In the genomic region with DNA sequence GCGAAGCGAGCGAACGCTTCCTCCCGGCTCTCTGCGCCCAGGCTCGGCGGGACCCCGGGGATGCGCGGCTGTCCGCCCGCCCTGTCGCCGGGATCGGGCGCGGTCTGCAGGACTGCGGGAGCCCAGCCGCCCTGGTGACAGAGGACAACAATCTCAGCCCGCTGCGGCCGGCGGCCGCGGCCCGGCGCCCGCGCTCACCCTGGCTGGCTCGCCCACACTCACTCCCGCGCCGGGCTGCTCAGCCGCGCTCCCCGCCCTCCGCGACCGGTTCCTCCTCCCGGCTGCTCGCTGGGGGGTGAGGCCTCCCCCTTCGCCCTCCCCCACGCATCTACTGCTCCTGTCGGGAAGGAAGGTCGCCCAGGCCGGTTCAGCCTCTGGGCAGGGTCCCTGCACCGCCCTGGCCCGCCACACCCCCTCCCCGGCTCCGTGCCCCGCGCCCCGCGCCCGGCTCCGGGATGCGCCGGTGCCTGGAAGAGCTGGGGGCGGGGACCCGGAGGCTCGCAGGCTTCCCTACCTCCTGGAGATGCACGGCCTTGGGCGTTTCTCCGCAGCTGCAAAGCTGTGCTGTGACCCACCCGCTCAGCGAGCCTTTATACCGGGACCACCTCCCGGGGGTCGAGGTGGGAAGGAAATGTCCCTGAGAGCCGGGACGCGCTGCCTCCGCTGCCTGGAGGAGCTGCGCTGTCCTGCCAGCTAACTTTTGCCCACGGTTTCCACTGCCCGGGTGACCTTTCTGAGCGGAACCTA, we compare ENCODE assay signal across 8 cellular contexts. TPM values are rescaled to one million over a fixed set of nuclear protein-coding genes. Genes with fewer than 3 reads are reported as not detected.
DNase-seq lines count a peak whose midpoint lies in the region; ATAC-seq, FAIRE-seq and TF ChIP-seq lines count a peak whose summit lies in the region.

A gene with protein sequence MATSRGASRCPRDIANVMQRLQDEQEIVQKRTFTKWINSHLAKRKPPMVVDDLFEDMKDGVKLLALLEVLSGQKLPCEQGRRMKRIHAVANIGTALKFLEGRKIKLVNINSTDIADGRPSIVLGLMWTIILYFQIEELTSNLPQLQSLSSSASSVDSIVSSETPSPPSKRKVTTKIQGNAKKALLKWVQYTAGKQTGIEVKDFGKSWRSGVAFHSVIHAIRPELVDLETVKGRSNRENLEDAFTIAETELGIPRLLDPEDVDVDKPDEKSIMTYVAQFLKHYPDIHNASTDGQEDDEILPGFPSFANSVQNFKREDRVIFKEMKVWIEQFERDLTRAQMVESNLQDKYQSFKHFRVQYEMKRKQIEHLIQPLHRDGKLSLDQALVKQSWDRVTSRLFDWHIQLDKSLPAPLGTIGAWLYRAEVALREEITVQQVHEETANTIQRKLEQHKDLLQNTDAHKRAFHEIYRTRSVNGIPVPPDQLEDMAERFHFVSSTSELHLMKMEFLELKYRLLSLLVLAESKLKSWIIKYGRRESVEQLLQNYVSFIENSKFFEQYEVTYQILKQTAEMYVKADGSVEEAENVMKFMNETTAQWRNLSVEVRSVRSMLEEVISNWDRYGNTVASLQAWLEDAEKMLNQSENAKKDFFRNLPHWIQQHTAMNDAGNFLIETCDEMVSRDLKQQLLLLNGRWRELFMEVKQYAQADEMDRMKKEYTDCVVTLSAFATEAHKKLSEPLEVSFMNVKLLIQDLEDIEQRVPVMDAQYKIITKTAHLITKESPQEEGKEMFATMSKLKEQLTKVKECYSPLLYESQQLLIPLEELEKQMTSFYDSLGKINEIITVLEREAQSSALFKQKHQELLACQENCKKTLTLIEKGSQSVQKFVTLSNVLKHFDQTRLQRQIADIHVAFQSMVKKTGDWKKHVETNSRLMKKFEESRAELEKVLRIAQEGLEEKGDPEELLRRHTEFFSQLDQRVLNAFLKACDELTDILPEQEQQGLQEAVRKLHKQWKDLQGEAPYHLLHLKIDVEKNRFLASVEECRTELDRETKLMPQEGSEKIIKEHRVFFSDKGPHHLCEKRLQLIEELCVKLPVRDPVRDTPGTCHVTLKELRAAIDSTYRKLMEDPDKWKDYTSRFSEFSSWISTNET (N-terminal part only) (minus strand): TSS at position 688 of the 747 bp plus-strand sequence. CDS start 9,031 bp downstream, outside the sequence.

- WGBS in K562 (ENCODE audit: insufficient coverage, low coverage, missing lambda C conversion rate), result 16% methylated on average over 67 of the region's 78 CpGs

- no peak for TF ChIP-seq CTCF in K562 (IDR thresholded peaks at IDR 0.05 in 2 of 3, conservative IDR thresholded peaks at IDR 0.05 in 1 of 3; ENCODE audit: insufficient read depth in 2 of 3, low read depth in 1 of 3, low read length in 3 of 3)

- in situ Hi-C loops in K562 (cut with MboI), result no loop called here

- no peaks in the 10 kb centered on the region for H3K79me2 ChIP-seq in K562 (ENCODE audit: control insufficient read depth, insufficient read depth, low read length)

- H3K27ac ChIP-seq in K562 (ENCODE audit: extremely low read depth, low read depth, low read length), result no peak within 1 kb of the TSS

- H3K36me3 ChIP-seq in K562 (ENCODE audit: control insufficient read depth, insufficient read depth, low read length), result no peaks in the 10 kb centered on the region

- H3K4me1 Mint-ChIP-seq in activated naive CD4-positive, alpha-beta T cell treated with anti-CD3 and anti-CD28 coated beads, Interleukin-2, amount 10 ng/mL, durations not matched to agents 7 days and 5 days, result peaks cover 13% of the 10 kb centered on the region

- no peak within 1 kb of the TSS for H3K27ac Mint-ChIP-seq in activated naive CD4-positive, alpha-beta T cell treated with anti-CD3 and anti-CD28 coated beads, Interleukin-2, amount 10 ng/mL, durations not matched to agents 7 days and 5 days

- no peak within 1 kb of the TSS for H3K4me2 ChIP-seq in K562 (ENCODE audit: insufficient read depth, low read length)

- CTCF ChIA-PET in activated naive CD4-positive, alpha-beta T cell treated with anti-CD3 and anti-CD28 coated beads, Interleukin-2, amount 10 ng/mL, durations not matched to agents 7 days and 5 days (lab: Charles Lee), result no interaction called here
- CTCF ChIA-PET in K562 (lab: Yijun Ruan, JAX; ENCODE audit: low intra/inter-chr PET ratio), result no interaction called here

- no peak for FAIRE-seq in K562 (lab: Jason Lieb, UNC)

- H3K27me3 ChIP-seq in K562 (ENCODE audit: control insufficient read depth in 2 of 2, insufficient read depth in 2 of 2, low read length in 2 of 2), result peaks cover 0 to 8% of the 10 kb centered on the region in 2 experiments; a peak in 1 of 5 replicates

- no peak within 1 kb of the TSS for H3K4me3 ChIP-seq in K562
- peak within 1 kb of the TSS; percentile 53 for H3K4me3 ChIP-seq in iPS-11a (ENCODE audit: low read depth, low read length)

- DNase-seq in activated naive CD4-positive, alpha-beta T cell treated with anti-CD3 and anti-CD28 coated beads, Interleukin-2, amount 10 ng/mL, durations not matched to agents 7 days and 5 days, result no peak
- DNase-seq in activated naive CD4-positive, alpha-beta T cell (lab: John Stamatoyannopoulos, UW), result no peak
- DNase-seq in LHCN-M2 (ENCODE audit: low read depth) (peak; percentile 14), K562 (ENCODE audit: extremely low read depth in 1 of 4, low spot score in 3 of 4) (no peak), retina (peak; percentile 66), NCI-H2227 treated with DMSO at 0.1 percent for 48 hours (lab: John Stamatoyannopoulos, UW) (no peak)
- no peak for DNase-seq in central memory CD4-positive, alpha-beta T cell

- H3K9me3 ChIP-seq in K562 (replicated peaks; ENCODE audit: control insufficient read depth, insufficient read depth, low read depth, low read length), result no peaks in the 10 kb centered on the region

- no peak for TF ChIP-seq POLR2A in K562 (conservative IDR thresholded peaks at IDR 0.05)

- peak; percentile 51 for ATAC-seq in K562

- no peak within 1 kb of the TSS for H2AFZ ChIP-seq in K562 (ENCODE audit: low read depth, low read length)

- no peaks in the 10 kb centered on the region for H3K9me1 ChIP-seq in K562 (ENCODE audit: control insufficient read depth, insufficient read depth, low read length)

- H4K20me1 ChIP-seq in K562 (replicated peaks; ENCODE audit: control insufficient read depth, insufficient read depth, low read length), result no peaks in the 10 kb centered on the region

- H3K4me1 ChIP-seq in K562 (replicated peaks in 1 of 2; ENCODE audit: control insufficient read depth in 2 of 2, insufficient read depth in 2 of 2, low read length in 2 of 2), result peaks cover 0 to 9% of the 10 kb centered on the region in 2 experiments; a peak in 1 of 5 replicates

- TF ChIP-seq RAD21 in K562 (CRISPR knock-in tag; conservative IDR thresholded peaks at IDR 0.05 in 1 of 2, IDR thresholded peaks at IDR 0.05 in 1 of 2), result no peak

- H3K9me3 Mint-ChIP-seq in activated naive CD4-positive, alpha-beta T cell treated with anti-CD3 and anti-CD28 coated beads, Interleukin-2, amount 10 ng/mL, durations not matched to agents 7 days and 5 days, result no peaks in the 10 kb centered on the region

- H3K27me3 Mint-ChIP-seq in activated naive CD4-positive, alpha-beta T cell treated with anti-CD3 and anti-CD28 coated beads, Interleukin-2, amount 10 ng/mL, durations not matched to agents 7 days and 5 days, result peaks cover 38% of the 10 kb centered on the region

- no peaks in the 10 kb centered on the region for H3K36me3 Mint-ChIP-seq in activated naive CD4-positive, alpha-beta T cell treated with anti-CD3 and anti-CD28 coated beads, Interleukin-2, amount 10 ng/mL, durations not matched to agents 7 days and 5 days

- BruUV-seq in K562 (replicated peaks; lab: Mats Ljungman, UMichigan), result no TSS peak

- no peak within 1 kb of the TSS; a peak in 1 of 4 replicates for H3K9ac ChIP-seq in K562 (ENCODE audit: insufficient read depth in 1 of 2, low read depth in 2 of 2, low read length in 2 of 2)

- no peak for TF ChIP-seq EP300 in K562 (IDR thresholded peaks at IDR 0.05; ENCODE audit: low read length)

- POLR2A ChIA-PET in K562 (lab: Yijun Ruan, JAX), result interaction anchor here (0.6 kb wide), 1 partner anchor 18 kb away, joined by 3 read pairs; no protein-coding TSS in a partner anchor

- intact Hi-C loops in K562 (cut with micrococcal nuclease), result no loop called here

- H3K4me3 Mint-ChIP-seq in activated naive CD4-positive, alpha-beta T cell treated with anti-CD3 and anti-CD28 coated beads, Interleukin-2, amount 10 ng/mL, durations not matched to agents 7 days and 5 days, result peak within 1 kb of the TSS; percentile 54

TF ChIP-seq in K562, 482 proteins besides CTCF, POLR2A, EP300 and RAD21 (continues in another document):
- TF ChIP-seq RBM14 (IDR thresholded peaks at IDR 0.05; ENCODE audit: borderline replicate concordance, insufficient read depth, low read depth, low read length), result no peak
- TF ChIP-seq KDM4B (IDR thresholded peaks at IDR 0.05; ENCODE audit: borderline replicate concordance in 2 of 2, low read depth in 1 of 2), result no peak
- TF ChIP-seq EWSR1 (IDR thresholded peaks at IDR 0.05; ENCODE audit: borderline replicate concordance, low read depth, partially characterized antibody), result no peak

RNA-seq across cellular contexts. Expression of the gene that starts here (rescaled TPM):
- total RNA-seq in LHCN-M2 (2014; rRNA removed) (47.6 and 55.1 TPM in 2 replicates), K562 (2014; rRNA removed) (0.09 and 0.20 TPM in 2 replicates), K562 (2014; rRNA removed; fragmentation: Illumina TruSeq; extraction: Trizol) (0.07 and 0.10 TPM in 2 replicates), K562 (2015; rRNA removed; fragmentation: Illumina TruSeq; extraction: Trizol) (0.07 and 0.15 TPM in 2 replicates), K562 (2021) (0.42 and 0.60 TPM in 2 replicates)
- 15.5 TPM for polyA plus RNA-seq in LHCN-M2 (2012)
- 0.05 and 0.28 TPM in 2 replicates for total RNA-seq in K562 (2011; cell fraction: chromatin; rRNA removed; ENCODE audit: low replicate concordance)
- under 0.01 TPM in 1 of 2 replicates, not detected in the other for total RNA-seq in K562 (2011; cell fraction: nucleolus; rRNA removed)
- not detected in 2 replicates for total RNA-seq in K562 (2011; cell fraction: nucleoplasm; rRNA removed)
- polyA plus RNA-seq in K562 (2011; rRNA removed) (0.05 and 0.07 TPM in 2 replicates), K562 (2014; fragmentation: Illumina TruSeq; extraction: Trizol) (0.10 and 0.28 TPM in 2 replicates), K562 (2014; fragmentation: Nextera tagmentation; extraction: Ambion mirVana) (under 1 TPM in 1 of 2 experiments, not detected in 1; under 0.01 TPM), K562 (2014; rRNA removed) (0.03 and 0.28 TPM in 2 replicates)
- polyA plus RNA-seq in K562 (2011; cell fraction: cytosol; rRNA removed), result 0.07 TPM in 1 of 2 replicates, not detected in the other
- polyA plus RNA-seq in K562 (2011; cell fraction: nucleus; rRNA removed), result 0.13 and 0.18 TPM in 2 replicates
- polyA plus RNA-seq in K562 (2012), result 0.08 and 0.50 TPM in 2 replicates
- 0.06 and 0.11 TPM in 2 replicates for polyA minus RNA-seq in K562 (2011; rRNA and poly(A)+ RNA removed)
- 0.10 TPM in 1 of 2 replicates, not detected in the other for polyA minus RNA-seq in K562 (2011; cell fraction: cytosol; rRNA and poly(A)+ RNA removed)
- polyA minus RNA-seq in K562 (2011; cell fraction: nucleus; rRNA and poly(A)+ RNA removed), result 0.22 TPM in 1 of 2 replicates, not detected in the other

Comparison
In these comparisons a context has a peak if more than half of its experiments do, and no peak if none do; other contexts are left out.
1. RNA of the gene that starts here (total RNA-seq): 47.6 to 55.1 TPM in LHCN-M2; under 0.01 to 0.60 TPM in K562; every median in the first group is over 10 times any median in the second.
2. Peak in ATAC-seq in K562; RNA of the gene not detected or under 1 TPM.
3. DNase-seq: peak in LHCN-M2 (single experiment) and retina (single experiment); none in activated naive CD4-positive, alpha-beta T cell treated with anti-CD3 and anti-CD28 coated beads, Interleukin-2, amount 10 ng/mL, durations not matched to agents 7 days and 5 days (single experiment), activated naive CD4-positive, alpha-beta T cell (0 of 4), K562 (0 of 4), NCI-H2227 treated with DMSO at 0.1 percent for 48 hours (single experiment) and central memory CD4-positive, alpha-beta T cell (single experiment).